ENCODE assay signal across 8 cellular contexts in genomic region chr4:153684182-153685073, GRCh38. TPM values are rescaled to one million over a fixed set of nuclear protein-coding genes. Genes with fewer than 3 reads are reported as not detected.
DNase-seq lines count a peak whose midpoint lies in the region; ATAC-seq and TF ChIP-seq lines count a peak whose summit lies in the region.

A gene with protein sequence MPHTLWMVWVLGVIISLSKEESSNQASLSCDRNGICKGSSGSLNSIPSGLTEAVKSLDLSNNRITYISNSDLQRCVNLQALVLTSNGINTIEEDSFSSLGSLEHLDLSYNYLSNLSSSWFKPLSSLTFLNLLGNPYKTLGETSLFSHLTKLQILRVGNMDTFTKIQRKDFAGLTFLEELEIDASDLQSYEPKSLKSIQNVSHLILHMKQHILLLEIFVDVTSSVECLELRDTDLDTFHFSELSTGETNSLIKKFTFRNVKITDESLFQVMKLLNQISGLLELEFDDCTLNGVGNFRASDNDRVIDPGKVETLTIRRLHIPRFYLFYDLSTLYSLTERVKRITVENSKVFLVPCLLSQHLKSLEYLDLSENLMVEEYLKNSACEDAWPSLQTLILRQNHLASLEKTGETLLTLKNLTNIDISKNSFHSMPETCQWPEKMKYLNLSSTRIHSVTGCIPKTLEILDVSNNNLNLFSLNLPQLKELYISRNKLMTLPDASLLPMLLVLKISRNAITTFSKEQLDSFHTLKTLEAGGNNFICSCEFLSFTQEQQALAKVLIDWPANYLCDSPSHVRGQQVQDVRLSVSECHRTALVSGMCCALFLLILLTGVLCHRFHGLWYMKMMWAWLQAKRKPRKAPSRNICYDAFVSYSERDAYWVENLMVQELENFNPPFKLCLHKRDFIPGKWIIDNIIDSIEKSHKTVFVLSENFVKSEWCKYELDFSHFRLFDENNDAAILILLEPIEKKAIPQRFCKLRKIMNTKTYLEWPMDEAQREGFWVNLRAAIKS (plus strand): TSS chr4:153684280. CDS start chr4:153702908, 18,628 bp downstream.

- H3K4me3 ChIP-seq in LNCaP clone FGC (ENCODE audit: low read depth, low read length) (peak within 1 kb of the TSS; percentile 47), mucosa of rectum (ENCODE audit: low read length in 2 of 2) (peak within 1 kb of the TSS; percentile 65 to 67)

- no peaks in the 10 kb centered on the region for H3K36me3 ChIP-seq in mucosa of rectum (ENCODE audit: control insufficient read depth in 2 of 2, insufficient read depth in 2 of 2, low read length in 2 of 2)

- H3K36me3 Mint-ChIP-seq in endothelial cell (ENCODE audit: low read depth, unreplicated experiment) = peaks cover 13% of the 10 kb centered on the region

- peak within 1 kb of the TSS; percentile 87 for H3K4me3 Mint-ChIP-seq in endothelial cell (ENCODE audit: unreplicated experiment)

- H3K27ac ChIP-seq in mucosa of rectum (ENCODE audit: low read depth in 2 of 2, low read length in 2 of 2) = peak within 1 kb of the TSS in 1 of 2 donors; percentile 22

- peaks cover 10 to 16% of the 10 kb centered on the region in 2 donors for H3K27me3 ChIP-seq in mucosa of rectum (ENCODE audit: control insufficient read depth in 2 of 2, insufficient read depth in 2 of 2, low read length in 2 of 2)

- peak within 1 kb of the TSS; percentile 34 to 57 for H3K9ac ChIP-seq in mucosa of rectum (ENCODE audit: low read depth in 1 of 2, low read length in 2 of 2)

- DNase-seq in DMS53 treated with DMSO at 0.1 percent for 48 hours (lab: John Stamatoyannopoulos, UW; ENCODE audit: unreplicated experiment) (peak; percentile 36), LNCaP clone FGC (ENCODE audit: low read depth) (no peak), endothelial cell (ENCODE audit: low spot score) (peak; percentile 47), A172 (ENCODE audit: low spot score) (no peak)
- peak; percentile 19 to 41 for DNase-seq in activated CD8-positive, alpha-beta memory T cell treated with anti-CD3 and anti-CD28 coated beads for 4 hours (ENCODE audit: low read depth in 2 of 2)
- DNase-seq in stimulated activated CD8-positive, alpha-beta memory T cell treated with anti-CD3 and anti-CD28 coated beads, Interleukin-4, amount 100 ng/mL, for 48 hours = peak; percentile 68

- H3K4me1 ChIP-seq in mucosa of rectum (ENCODE audit: control insufficient read depth in 2 of 2, insufficient read depth in 2 of 2, low read length in 2 of 2) = peaks cover 6 to 12% of the 10 kb centered on the region in 2 donors

- H3K27me3 Mint-ChIP-seq in endothelial cell (ENCODE audit: unreplicated experiment) = peaks cover 14% of the 10 kb centered on the region

- no peak within 1 kb of the TSS for H3K27ac Mint-ChIP-seq in endothelial cell (ENCODE audit: unreplicated experiment)

- TF ChIP-seq CTCF in LNCaP clone FGC (IDR thresholded peaks at IDR 0.05; ENCODE audit: control insufficient read depth, extremely low read depth, insufficient read depth) = no peak
- no peak for TF ChIP-seq CTCF in endothelial cell (IDR thresholded peaks at IDR 0.05; ENCODE audit: unreplicated experiment)

- H3K9me3 ChIP-seq in mucosa of rectum (ENCODE audit: control insufficient read depth in 2 of 2, low read length in 2 of 2) = peaks cover 4 to 8% of the 10 kb centered on the region in 2 donors

- peaks cover 4% of the 10 kb centered on the region for H3K9me3 Mint-ChIP-seq in endothelial cell (ENCODE audit: unreplicated experiment)

- peaks cover 9% of the 10 kb centered on the region for H3K4me1 Mint-ChIP-seq in endothelial cell (ENCODE audit: unreplicated experiment)

- ATAC-seq in GM21528 (IDR thresholded peaks at IDR 0.05; ENCODE audit: low FRiP score, unreplicated experiment) = peak; percentile 95

RNA-seq across cellular contexts. Expression of the gene that starts here (rescaled TPM):
- not detected for total RNA-seq in endothelial cell (ENCODE audit: unreplicated experiment)
- total RNA-seq in A172 (2014; rRNA removed; shearing (Covaris generic)) = not detected in 2 replicates

Comparison
In these comparisons a context has a peak if more than half of its experiments do, and no peak if none do; other contexts are left out.
1. Peak in DNase-seq in endothelial cell; RNA of the gene not detected or under 1 TPM.
2. DNase-seq: peak in DMS53 treated with DMSO at 0.1 percent for 48 hours (single experiment), activated CD8-positive, alpha-beta memory T cell treated with anti-CD3 and anti-CD28 coated beads for 4 hours (2 of 2) and stimulated activated CD8-positive, alpha-beta memory T cell treated with anti-CD3 and anti-CD28 coated beads, Interleukin-4, amount 100 ng/mL, for 48 hours (single experiment); none in LNCaP clone FGC (single experiment) and A172 (single experiment).